In genomic region chr1:26279598-26280332, GRCh38 we compare ENCODE assay signal across 1 cellular context.
TF ChIP-seq lines count a peak whose summit lies in the region.

Gene SH3BGRL3 (plus strand): TSS chr1:26280086. CDS start chr1:26280156, 70 bp downstream.

TF ChIP-seq in K562, 482 proteins besides CTCF, POLR2A, EP300 and RAD21 (continued from another document and continues in another):
- TF ChIP-seq ZBTB26 (CRISPR knock-in tag; IDR thresholded peaks at IDR 0.05) (peak; percentile 11; the same call in 1 of the 2 replicates), SMAD2 (IDR thresholded peaks at IDR 0.05; ENCODE audit: low read depth, low read length) (no peak), MTA2 (IDR thresholded peaks at IDR 0.05; ENCODE audit: low read depth) (no peak), POLR2G (IDR thresholded peaks at IDR 0.05; ENCODE audit: low read depth, low read length) (peak; percentile 96), HMGXB4 (CRISPR knock-in tag; IDR thresholded peaks at IDR 0.05) (peak; percentile 73; the same call in 1 of the 2 replicates), SIRT6 (IDR thresholded peaks at IDR 0.05; ENCODE audit: low read depth, low read length) (peak; percentile 48), PHB2 (IDR thresholded peaks at IDR 0.05; ENCODE audit: low read depth) (no peak), MLLT1 (IDR thresholded peaks at IDR 0.05) (peak in 1 of 2 experiments; percentile 8; a peak in 1 of 4 replicates), ZBTB17 (CRISPR knock-in tag; IDR thresholded peaks at IDR 0.05) (peak; percentile 47; the same call in 1 of the 2 replicates), TSHZ1 (CRISPR knock-in tag; IDR thresholded peaks at IDR 0.05) (no peak), THAP7 (CRISPR knock-in tag; IDR thresholded peaks at IDR 0.05) (peak; percentile 90; the same call in 1 of the 2 replicates), POLR2AphosphoS5 (IDR thresholded peaks at IDR 0.05; ENCODE audit: control insufficient read depth, insufficient read depth, low read depth, low read length) (peak; percentile 21; the same call in 1 of the 2 replicates), KHSRP (IDR thresholded peaks at IDR 0.05) (no peak), MBD2 (IDR thresholded peaks at IDR 0.05; ENCODE audit: borderline replicate concordance, low read depth) (peak; percentile 37), MYNN (IDR thresholded peaks at IDR 0.05) (no peak; the same call in none of the 2 replicates), MYNN (CRISPR knock-in tag; IDR thresholded peaks at IDR 0.05) (no peak), ETV5 (CRISPR knock-in tag; IDR thresholded peaks at IDR 0.05; ENCODE audit: low read depth) (peak; percentile 63; the same call in 1 of the 2 replicates), ETV6 (IDR thresholded peaks at IDR 0.05; ENCODE audit: borderline replicate concordance in 1 of 2, low read depth in 2 of 2, low read length in 1 of 2) (no peak), ETV6 (CRISPR knock-in tag; IDR thresholded peaks at IDR 0.05; ENCODE audit: borderline replicate concordance) (peak; percentile 41; the same call in 1 of the 2 replicates), DDX20 (tag; IDR thresholded peaks at IDR 0.05; ENCODE audit: low read depth) (no peak), ZNF740 (CRISPR knock-in tag; IDR thresholded peaks at IDR 0.05) (no peak; the same call in 1 of the 2 replicates), ZNF740 (tag; IDR thresholded peaks at IDR 0.05) (peak in 1 of 2 experiments; percentile 68; a peak in 1 of 4 replicates), YY1 (IDR thresholded peaks at IDR 0.05; ENCODE audit: borderline replicate concordance in 1 of 3, control insufficient read depth in 1 of 3, extremely low read depth in 1 of 3, insufficient read depth in 3 of 3, insufficient read length in 1 of 3, insufficient replicate concordance in 2 of 3, low read depth in 1 of 3, low read length in 2 of 3) (peak in 2 of 3 experiments; percentile 36 to 66), RBM22 (IDR thresholded peaks at IDR 0.05; ENCODE audit: low read depth, low read length, poor library complexity, severe bottlenecking) (peak; percentile 98), NR0B1 (IDR thresholded peaks at IDR 0.05; ENCODE audit: partially characterized antibody) (no peak), NR3C1 (CRISPR knock-in tag; IDR thresholded peaks at IDR 0.05) (0 out of 2 replicates have a peak, but pooled peaks have one; percentile 24), CHCHD3 (CRISPR knock-in tag; IDR thresholded peaks at IDR 0.05) (no peak), ZSCAN32 (CRISPR knock-in tag; IDR thresholded peaks at IDR 0.05) (no peak), ZNF12 (CRISPR knock-in tag; IDR thresholded peaks at IDR 0.05) (no peak; the same call in 1 of the 2 replicates), CBX8 (IDR thresholded peaks at IDR 0.05; ENCODE audit: borderline replicate concordance, extremely low read depth, low read depth, low read length, poor library complexity, severe bottlenecking) (no peak), ZNF280A (IDR thresholded peaks at IDR 0.05; ENCODE audit: low read depth, partially characterized antibody) (no peak), HDAC6 (IDR thresholded peaks at IDR 0.05; ENCODE audit: low read depth, low read length) (0 out of 2 replicates have a peak, but pooled peaks have one; percentile 28), FIP1L1 (IDR thresholded peaks at IDR 0.05; ENCODE audit: low read depth, low read length, poor library complexity, severe bottlenecking) (peak; percentile 94), C11orf30 (IDR thresholded peaks at IDR 0.05; ENCODE audit: low read depth) (peak; percentile 47), TEAD1 (CRISPR knock-in tag; IDR thresholded peaks at IDR 0.05) (peak in 1 of 2 experiments; percentile 72; a peak in 2 of 4 replicates), SAP30 (IDR thresholded peaks at IDR 0.05; ENCODE audit: borderline replicate concordance, insufficient read depth, low read depth, low read length, poor library complexity, severe bottlenecking) (peak; percentile 87), PRDM10 (IDR thresholded peaks at IDR 0.05; ENCODE audit: partially characterized antibody) (peak; percentile 12), MNT (conservative IDR thresholded peaks at IDR 0.05) (peak; percentile 65 to 87; a peak in 3 of 4 replicates), POLR2AphosphoS2 (IDR thresholded peaks at IDR 0.05; ENCODE audit: low read length) (peak; percentile 88), ZNF444 (CRISPR knock-in tag; IDR thresholded peaks at IDR 0.05) (no peak; the same call in 1 of the 2 replicates), CCNT2 (IDR thresholded peaks at IDR 0.05; ENCODE audit: borderline replicate concordance, extremely low read depth, insufficient read length, low read depth, low read length) (peak; percentile 92), CHD2 (IDR thresholded peaks at IDR 0.05; ENCODE audit: low read depth, low read length) (peak; percentile 53), ZNF778 (CRISPR knock-in tag; IDR thresholded peaks at IDR 0.05) (no peak)
